15 cellular contexts compared by ENCODE assay signal in genomic region chr2:75287624-75288313, GRCh38.
DNase-seq lines count a peak whose midpoint lies in the region; ATAC-seq lines count a peak whose summit lies in the region.
"Had no signal": no experiment of that assay in that cellular context is flagged by ENCODE, and none has a peak within 500 bp of the region (broad histone marks: within the 10 kb centered on the region; RNA-seq: fewer than 3 reads in every experiment).

No MANE protein-coding gene starts in this region.

- DNase-seq in medulla oblongata (ENCODE audit: extremely low spot score): peak; percentile 27
- DNase-seq in RPMI8226: no peak
- no peak for DNase-seq in substantia nigra (lab: John Stamatoyannopoulos, UW)
- DNase-seq in T-helper 2 cell treated with Interferon-gamma antibody and Interleukin-4, amounts not matched to agents 5 μg/mL and 100 μg/mL, for 36 hours (ENCODE audit: low spot score): no peak
- no peak for DNase-seq in posterior cingulate gyrus
- DNase-seq: activated CD8-positive, alpha-beta T cell treated with anti-CD3 and anti-CD28 coated beads for 36 hours; COR-L47; dorsolateral prefrontal cortex; NCI-H1417; NCI-H774; stimulated activated naive B cell treated with anti-CD40 and anti-IgM and Interleukin-4, amounts not matched to agents 10 μg/mL and 1 μg/mL and 100 μg/mL, for 72 hours; T-cell had no signal

- H3K36me3 Mint-ChIP-seq in T-helper 2 cell treated with Interferon-gamma antibody and Interleukin-4, amounts not matched to agents 5 μg/mL and 100 μg/mL, for 36 hours (ENCODE audit: low read depth): no peaks in the 10 kb centered on the region
- H3K36me3 Mint-ChIP-seq: stimulated activated naive B cell treated with anti-CD40 and anti-IgM and Interleukin-4, amounts not matched to agents 10 μg/mL and 1 μg/mL and 100 μg/mL, for 72 hours; T-cell had no signal

- H3K27ac Mint-ChIP-seq in T-helper 2 cell treated with Interferon-gamma antibody and Interleukin-4, amounts not matched to agents 5 μg/mL and 100 μg/mL, for 36 hours: no peak overlapping the region
- H3K27ac Mint-ChIP-seq: activated CD8-positive, alpha-beta T cell treated with anti-CD3 and anti-CD28 coated beads for 36 hours; stimulated activated naive B cell treated with anti-CD40 and anti-IgM and Interleukin-4, amounts not matched to agents 10 μg/mL and 1 μg/mL and 100 μg/mL, for 72 hours; T-cell had no signal

- H3K4me3 Mint-ChIP-seq in T-helper 2 cell treated with Interferon-gamma antibody and Interleukin-4, amounts not matched to agents 5 μg/mL and 100 μg/mL, for 36 hours: no peak overlapping the region
- H3K4me3 Mint-ChIP-seq: activated CD8-positive, alpha-beta T cell treated with anti-CD3 and anti-CD28 coated beads for 36 hours; stimulated activated naive B cell treated with anti-CD40 and anti-IgM and Interleukin-4, amounts not matched to agents 10 μg/mL and 1 μg/mL and 100 μg/mL, for 72 hours; T-cell had no signal

- no peaks in the 10 kb centered on the region for H3K4me1 Mint-ChIP-seq in T-helper 2 cell treated with Interferon-gamma antibody and Interleukin-4, amounts not matched to agents 5 μg/mL and 100 μg/mL, for 36 hours (ENCODE audit: low read depth)
- H3K4me1 Mint-ChIP-seq: T-cell had no signal

- intact Hi-C loops in posterior cingulate gyrus (cut with DNase I): no loop called here

- H3K27ac ChIP-seq in substantia nigra (ENCODE audit: low read depth, low read length, poor library complexity, severe bottlenecking): no peak overlapping the region
- H3K27ac ChIP-seq: dorsolateral prefrontal cortex had no signal

- H3K27me3 Mint-ChIP-seq in T-helper 2 cell treated with Interferon-gamma antibody and Interleukin-4, amounts not matched to agents 5 μg/mL and 100 μg/mL, for 36 hours (ENCODE audit: low read depth): no peaks in the 10 kb centered on the region
- H3K27me3 Mint-ChIP-seq: activated CD8-positive, alpha-beta T cell treated with anti-CD3 and anti-CD28 coated beads for 36 hours had no signal

- ATAC-seq in GM18873 (IDR thresholded peaks at IDR 0.05; ENCODE audit: low FRiP score, unreplicated experiment) (peak; percentile 65), GM21619 (IDR thresholded peaks at IDR 0.05; ENCODE audit: unreplicated experiment) (peak; percentile 63), HG03520 (IDR thresholded peaks at IDR 0.05; ENCODE audit: unreplicated experiment) (peak; percentile 46)
- ATAC-seq: activated CD8-positive, alpha-beta T cell treated with anti-CD3 and anti-CD28 coated beads for 36 hours; T-cell had no signal

- no peaks in the 10 kb centered on the region for H3K9me3 Mint-ChIP-seq in T-helper 2 cell treated with Interferon-gamma antibody and Interleukin-4, amounts not matched to agents 5 μg/mL and 100 μg/mL, for 36 hours
